ENCODE assay signal across 18 cellular contexts in the genomic region with DNA sequence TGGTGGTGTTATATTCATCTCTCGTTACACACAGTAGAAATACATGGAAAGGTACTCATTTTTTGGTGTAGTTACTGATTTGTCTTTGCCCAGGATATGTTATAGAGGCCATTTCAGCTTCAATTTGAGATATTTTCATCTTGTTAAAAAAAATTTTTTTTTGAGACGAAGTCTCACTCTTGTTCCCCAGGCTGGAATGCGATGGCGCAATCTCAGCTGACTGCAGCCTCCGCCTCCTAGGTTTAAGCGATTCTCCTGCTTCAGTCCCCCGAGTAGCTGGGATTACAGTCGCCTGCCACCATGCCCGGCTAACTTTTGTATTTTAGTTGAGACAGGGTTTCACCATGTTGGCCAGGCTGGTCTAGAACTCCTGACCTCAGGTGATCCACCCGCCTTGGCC. TPM values are rescaled to one million over a fixed set of nuclear protein-coding genes. Genes with fewer than 3 reads are reported as not detected.
DNase-seq lines count a peak whose midpoint lies in the region; ATAC-seq and TF ChIP-seq lines count a peak whose summit lies in the region.
"Had no signal": no experiment of that assay in that cellular context is flagged by ENCODE, and none has a peak within 500 bp of the region (broad histone marks: within the 10 kb centered on the region; RNA-seq: fewer than 3 reads in every experiment).

No MANE protein-coding gene starts in this region.

- H3K27ac Mint-ChIP-seq in T-helper 17 cell: peak overlapping the region; percentile 34
- H3K27ac Mint-ChIP-seq: CD8-positive, alpha-beta T cell; IgD-negative memory B cell had no signal

- H3K4me3 Mint-ChIP-seq in T-helper 17 cell: no peak overlapping the region
- H3K4me3 Mint-ChIP-seq: CD8-positive, alpha-beta T cell; IgD-negative memory B cell had no signal

- in situ Hi-C loops in IMR-90 (cut with MboI; ENCODE audit: low sequenced_read_pairs): no loop called here

- intact Hi-C loops in IMR-90 (cut with micrococcal nuclease): no loop called here
- intact Hi-C loops in upper lobe of right lung (cut with DNase I): no loop called here

- peaks cover 11% of the 10 kb centered on the region for H3K4me1 Mint-ChIP-seq in T-helper 17 cell

- H4K8ac ChIP-seq in IMR-90 (ENCODE audit: low read depth in 2 of 2, low read length in 2 of 2): peak overlapping the region in 1 of 2 experiments; percentile 71; a peak in 1 of 4 replicates

- H2AFZ ChIP-seq in IMR-90 (replicated peaks; ENCODE audit: low read length, poor library complexity): no peak overlapping the region

- H3K4me2 ChIP-seq in IMR-90 (ENCODE audit: low read depth, low read length): no peak overlapping the region
- H3K4me2 ChIP-seq: A549 had no signal

- no peak overlapping the region for H2BK120ac ChIP-seq in IMR-90 (ENCODE audit: low read depth, low read length)

- H3K36me3 ChIP-seq in IMR-90 (ENCODE audit: control insufficient read depth, insufficient read depth, low read length) (peaks cover 39% of the 10 kb centered on the region), upper lobe of right lung (peaks cover 85% of the 10 kb centered on the region)

- TF ChIP-seq RAD21 in IMR-90 (IDR thresholded peaks at IDR 0.05; ENCODE audit: low read length): no peak

- H3K23ac ChIP-seq in IMR-90 (ENCODE audit: low read depth, low read length): no peak overlapping the region

- H3K4me1 ChIP-seq in IMR-90 (ENCODE audit: control insufficient read depth, insufficient read depth, low read length) (no peaks in the 10 kb centered on the region), upper lobe of right lung (no peaks in the 10 kb centered on the region)
- H3K4me1 ChIP-seq: BE2C had no signal

- ATAC-seq in IMR-90 (ENCODE audit: low read depth): no peak
- no peak for ATAC-seq in T-helper 17 cell
- ATAC-seq in HG03159 (IDR thresholded peaks at IDR 0.05; ENCODE audit: unreplicated experiment): no peak
- ATAC-seq in upper lobe of right lung: no peak
- ATAC-seq: A549; CD8-positive, alpha-beta T cell; HCT116 had no signal

- no peak overlapping the region for H3K9ac ChIP-seq in IMR-90 (ENCODE audit: low read depth, low read length)

- H4K20me1 ChIP-seq in IMR-90 (ENCODE audit: insufficient read depth, low read length): peaks cover 12% of the 10 kb centered on the region; the same call in 1 of the 2 replicates

- POLR2A ChIA-PET in IMR-90 (lab: Charles Lee; ENCODE audit: unreplicated experiment): no interaction called here

- peaks cover 2% of the 10 kb centered on the region; the same call in 1 of the 2 replicates for H3K9me1 ChIP-seq in IMR-90 (ENCODE audit: insufficient read depth, low read length)

- H3K27me3 Mint-ChIP-seq in T-helper 17 cell: no peaks in the 10 kb centered on the region
- H3K27me3 Mint-ChIP-seq: IgD-negative memory B cell had no signal

- no peak overlapping the region for H2AK9ac ChIP-seq in IMR-90 (replicated peaks; ENCODE audit: low read depth, low read length, poor library complexity)

- H3K27ac ChIP-seq in IMR-90 (ENCODE audit: insufficient read depth, low read length) (no peak overlapping the region), upper lobe of right lung (no peak overlapping the region)
- H3K27ac ChIP-seq: A549, C4-2B had no signal

- 100% methylated on average over 2 of the region's 10 CpGs; no CpG with 5 or more reads in 1 of the 2 experiments for WGBS in IMR-90 (ENCODE audit: extremely low coverage in 2 of 2, insufficient read length in 1 of 2), 2 experiments

- peak overlapping the region; percentile 51; the same call in 1 of the 2 replicates for H2AK5ac ChIP-seq in IMR-90 (ENCODE audit: low read depth, low read length)

- H3K79me1 ChIP-seq in IMR-90 (ENCODE audit: low read depth in 1 of 2, low read length in 2 of 2): peaks cover 25 to 53% of the 10 kb centered on the region in 2 experiments

- no peak overlapping the region for H3K14ac ChIP-seq in IMR-90 (replicated peaks; ENCODE audit: low read depth, low read length)

- CTCF ChIA-PET in IMR-90 (lab: Yijun Ruan, JAX): no interaction called here

- TF ChIP-seq CTCF in IMR-90 (conservative IDR thresholded peaks at IDR 0.05; ENCODE audit: low read depth, low read length) (no peak), choroid plexus epithelial cell (conservative IDR thresholded peaks at IDR 0.05; ENCODE audit: low read depth, low read length) (no peak), upper lobe of right lung (IDR thresholded peaks at IDR 0.05) (no peak)

- H3K27me3 ChIP-seq in IMR-90 (ENCODE audit: control insufficient read depth, insufficient read depth, low read length): no peaks in the 10 kb centered on the region
- H3K27me3 ChIP-seq in upper lobe of right lung: no peaks in the 10 kb centered on the region
- H3K27me3 ChIP-seq: BE2C had no signal

- H2BK20ac ChIP-seq in IMR-90 (ENCODE audit: low read depth, low read length): no peak overlapping the region

- BruUV-seq in IMR-90 (replicated peaks; lab: Mats Ljungman, UMichigan): no TSS peak

- DNase-seq in IMR-90 (no peak), T-helper 17 cell (no peak), choroid plexus epithelial cell (ENCODE audit: low read depth) (peak; percentile 47), iris pigment epithelial cell (ENCODE audit: low read depth) (peak; percentile 46), NK-92 (lab: John Stamatoyannopoulos, UW; ENCODE audit: unreplicated experiment) (no peak), upper lobe of right lung (no peak), SHP77 treated with DMSO at 0.1 percent for 48 hours (lab: John Stamatoyannopoulos, UW) (no peak)
- DNase-seq: BE2C; CD8-positive, alpha-beta T cell; COR-L47; DMS153; DMS79 treated with DMSO at 0.1 percent for 48 hours; EL had no signal

- no peak overlapping the region for H3K18ac ChIP-seq in IMR-90 (ENCODE audit: low read depth, low read length)

- H4K5ac ChIP-seq in IMR-90 (ENCODE audit: low read depth, low read length): no peak overlapping the region

- no peak overlapping the region for H2BK5ac ChIP-seq in IMR-90 (ENCODE audit: low read depth, low read length, poor library complexity, severe bottlenecking)

- no peak overlapping the region for H3K56ac ChIP-seq in IMR-90 (ENCODE audit: extremely low read depth, insufficient read depth, low read length)

- TF ChIP-seq POLR2A in IMR-90 (IDR thresholded peaks at IDR 0.05; ENCODE audit: low read depth, low read length): no peak

- no peak overlapping the region for H4K91ac ChIP-seq in IMR-90 (ENCODE audit: insufficient read depth, low read depth, low read length)

- H2BK15ac ChIP-seq in IMR-90 (ENCODE audit: low read depth, low read length): no peak overlapping the region

- no peak overlapping the region for H3K4me3 ChIP-seq in IMR-90 (ENCODE audit: insufficient read depth, low read depth, low read length)
- H3K4me3 ChIP-seq in choroid plexus epithelial cell (ENCODE audit: low read depth, low read length): no peak overlapping the region
- no peak overlapping the region for H3K4me3 ChIP-seq in upper lobe of right lung
- H3K4me3 ChIP-seq: A549 had no signal

- H3K4ac ChIP-seq in IMR-90 (ENCODE audit: low read depth, low read length): no peak overlapping the region

- H3K9me3 ChIP-seq in IMR-90 (ENCODE audit: control insufficient read depth, insufficient read depth, low read length): no peaks in the 10 kb centered on the region
- H3K9me3 ChIP-seq in T-helper 17 cell (ENCODE audit: control insufficient read depth, low read length, poor library complexity, severe bottlenecking): no peaks in the 10 kb centered on the region
- no peaks in the 10 kb centered on the region for H3K9me3 ChIP-seq in upper lobe of right lung
- H3K9me3 ChIP-seq: A549, BE2C had no signal

- peaks cover 2% of the 10 kb centered on the region for H3K36me3 Mint-ChIP-seq in T-helper 17 cell (ENCODE audit: low read depth)

- dilution Hi-C loops in IMR-90 (cut with HindIII; ENCODE audit: low sequenced_read_pairs, unreplicated experiment): no loop called here

TF ChIP-seq in IMR-90, 13 proteins besides CTCF, POLR2A, EP300 and RAD21:
- TF ChIP-seq CEBPB (IDR thresholded peaks at IDR 0.05; ENCODE audit: low read depth, low read length): peak; percentile 53; the same call in 1 of the 2 replicates
- no peak for TF ChIP-seq BHLHE40 (IDR thresholded peaks at IDR 0.05; ENCODE audit: low read depth, low read length)

RNA-seq across cellular contexts. Expression of a gene that starts 19.0 kb away (rescaled TPM):
- total RNA-seq in IMR-90 (2012; rRNA removed): 23.5 and 39.4 TPM in 2 replicates
- polyA plus RNA-seq in IMR-90 (2012; rRNA removed): 11.1 and 14.0 TPM in 2 replicates
- polyA plus RNA-seq in IMR-90 (2012; cell fraction: cytosol; rRNA removed): 1.3 and 1.9 TPM in 2 replicates
- polyA plus RNA-seq in IMR-90 (2012; cell fraction: nucleus; rRNA removed; ENCODE audit: low replicate concordance): 2.8 and 23.9 TPM in 2 replicates
- 10 to 100 TPM; 45.2 to 51.0 TPM for total RNA-seq in T-helper 17 cell
- 32.3 TPM for total RNA-seq in upper lobe of right lung

RNA-seq across cellular contexts. Expression of a gene that starts 46.2 kb away (rescaled TPM):
- total RNA-seq in IMR-90 (2012; rRNA removed) (4.5 and 4.7 TPM in 2 replicates), T-helper 17 cell (1 to 10 TPM; 2.4 to 5.7 TPM), upper lobe of right lung (0.67 TPM)
- 6.3 and 6.4 TPM in 2 replicates for polyA plus RNA-seq in IMR-90 (2012; rRNA removed)
- polyA plus RNA-seq in IMR-90 (2012; cell fraction: cytosol; rRNA removed): 2.1 and 2.9 TPM in 2 replicates
- polyA plus RNA-seq in IMR-90 (2012; cell fraction: nucleus; rRNA removed; ENCODE audit: low replicate concordance): 2.1 and 4.5 TPM in 2 replicates

Comparison
In these comparisons a context has a peak if more than half of its experiments do, and no peak if none do; other contexts are left out.
1. DNase-seq: peak in choroid plexus epithelial cell (single experiment) and iris pigment epithelial cell (single experiment); none in IMR-90 (single experiment), T-helper 17 cell (0 of 3), NK-92 (single experiment), upper lobe of right lung (single experiment) and SHP77 treated with DMSO at 0.1 percent for 48 hours (single experiment).